Comparison of ENCODE assay signal across 8 cellular contexts in genomic region chr12:55931780-55932545, GRCh38. TPM values are rescaled to one million over a fixed set of nuclear protein-coding genes. Genes with fewer than 3 reads are reported as not detected.
A peak's percentile ranks its signal among the peaks of the same experiment; 100 is the strongest.
DNase-seq lines count a peak whose midpoint lies in the region; ATAC-seq and TF ChIP-seq lines count a peak whose summit lies in the region.

No MANE protein-coding gene starts in this region.

- 0 to 1% (median 0%) methylated on average over 40 to 60 of the region's 60 CpGs for WGBS in ovary, 3 donors

- TF ChIP-seq CTCF in ovary (IDR thresholded peaks at IDR 0.05) = no peak

- peaks cover 17% of the 10 kb centered on the region for H3K4me1 ChIP-seq in ovary (ENCODE audit: insufficient read depth)

- no peak for TF ChIP-seq EP300 in ovary (IDR thresholded peaks at IDR 0.05)

- peak; percentile 21 for TF ChIP-seq POLR2A in ovary (IDR thresholded peaks at IDR 0.05)

- H3K27ac ChIP-seq in ovary = peak overlapping the region; percentile 13 to 40

- intact Hi-C loops in left cardiac atrium (cut with DNase I) (loop anchor here (5.0 to 10.0 kb wide), 2 partner anchors 35 to 187 kb away; partner anchors contain the start of genes CDK2 (in 1 of the 2), GDF11 (in 1 of the 2) and PMEL (in 1 of the 2)), ovary (cut with DNase I) (loop anchor here in 3 of 4 donors (5.0 kb wide), 4 partner anchors 40 to 195 kb away; partner anchors contain the start of genes GDF11 (in 1 of the 3) and RAB5B (in 1 of the 3))

- H3K36me3 ChIP-seq in ovary = no peaks in the 10 kb centered on the region

- H3K27me3 ChIP-seq in ovary = no peaks in the 10 kb centered on the region

- peak overlapping the region; percentile 83 for H3K4me3 ChIP-seq in ovary

- ATAC-seq in left cardiac atrium (peak; percentile 47 to 56), GM21619 (IDR thresholded peaks at IDR 0.05; ENCODE audit: unreplicated experiment) (no peak), GM18502 (IDR thresholded peaks at IDR 0.05; ENCODE audit: poor library complexity, unreplicated experiment) (no peak)

- H3K9me3 ChIP-seq in ovary = no peaks in the 10 kb centered on the region

- DNase-seq in DMS 273 (lab: John Stamatoyannopoulos, UW; ENCODE audit: unreplicated experiment) (peak; percentile 57), DMS 273 treated with DMSO at 0.1 percent for 48 hours (lab: John Stamatoyannopoulos, UW) (no peak), NCI-H2227 treated with DMSO at 0.1 percent for 48 hours (lab: John Stamatoyannopoulos, UW) (peak; percentile 8), amniotic stem cell (lab: John Stamatoyannopoulos, UW) (peak; percentile 16), left cardiac atrium (peak; percentile 67), ovary (peak; percentile 62 to 77 (median 74))

RNA-seq across cellular contexts. Expression of gene DGKA, which starts 1.0 kb away (rescaled TPM):
- total RNA-seq in left cardiac atrium (10 to 100 TPM; 17.3 to 19.8 TPM), ovary (10 to 100 TPM; 13.3 to 50.1 (median 26.0) TPM)
- 10 to 100 TPM; 15.7 to 40.4 TPM for polyA plus RNA-seq in ovary

RNA-seq across cellular contexts. Expression of gene PYM1, which starts 4.3 kb away (rescaled TPM):
- 10 to 100 TPM; 16.0 to 21.2 TPM for total RNA-seq in left cardiac atrium
- 10 to 100 TPM; 18.9 to 25.7 (median 21.7) TPM for total RNA-seq in ovary
- 10 to 100 TPM; 22.5 to 25.2 TPM for polyA plus RNA-seq in ovary

RNA-seq across cellular contexts. Expression of gene PMEL, which starts 33.9 kb away (rescaled TPM):
- under 1 TPM; 0.65 to 0.81 TPM for total RNA-seq in left cardiac atrium
- total RNA-seq in ovary = 10 to 100 TPM in 1 of 7 donors, 1 to 10 TPM in 6; 2.0 to 11.5 (median 3.7) TPM
- polyA plus RNA-seq in ovary = 1 to 10 TPM; 2.0 to 2.7 TPM

RNA-seq across cellular contexts. Expression of gene CDK2, which starts 34.7 kb away (rescaled TPM):
- 10 to 100 TPM; 14.1 to 18.2 TPM for total RNA-seq in left cardiac atrium
- total RNA-seq in ovary = 10 to 100 TPM; 18.3 to 33.9 (median 31.3) TPM
- polyA plus RNA-seq in ovary = 10 to 100 TPM; 21.7 to 21.8 TPM

RNA-seq across cellular contexts. Expression of gene RAB5B, which starts 41.9 kb away (rescaled TPM):
- total RNA-seq in left cardiac atrium = 100 to 1,000 TPM; 105 to 114 TPM
- 100 to 1,000 TPM in 5 of 7 donors, 10 to 100 TPM in 2; 60.4 to 136 (median 117) TPM for total RNA-seq in ovary
- 100 to 1,000 TPM in 1 of 2 donors, 10 to 100 TPM in 1; 81.7 to 217 TPM for polyA plus RNA-seq in ovary

Comparison
In these comparisons a context has a peak if more than half of its experiments do, and no peak if none do; other contexts are left out.
1. ATAC-seq: peak in left cardiac atrium (2 of 2); none in GM21619 (single experiment) and GM18502 (single experiment).